16 cellular contexts compared by ENCODE assay signal in the genomic region with DNA sequence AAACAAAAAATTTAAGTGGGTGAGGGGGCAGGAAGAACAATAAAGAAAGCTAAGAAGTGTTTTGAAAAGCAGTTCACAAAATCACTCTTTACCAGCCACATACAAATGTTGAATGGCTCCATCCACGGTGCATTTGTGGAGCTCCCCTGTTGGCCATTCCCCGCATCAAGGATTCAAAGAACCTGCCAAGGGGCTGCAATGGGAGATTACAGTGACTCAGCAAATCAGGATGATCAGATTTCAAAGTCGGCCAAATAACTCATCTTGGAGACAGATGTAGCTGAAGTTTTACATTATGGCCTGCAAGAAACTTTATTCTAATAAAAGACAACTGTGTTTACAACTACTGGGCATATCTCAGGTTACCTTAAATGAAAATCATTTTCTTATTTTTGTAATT. TPM values are rescaled to one million over a fixed set of nuclear protein-coding genes. Genes with fewer than 3 reads are reported as not detected.
DNase-seq lines count a peak whose midpoint lies in the region; ATAC-seq and TF ChIP-seq lines count a peak whose summit lies in the region.
"Had no signal": no experiment of that assay in that cellular context is flagged by ENCODE, and none has a peak within 500 bp of the region (broad histone marks: within the 10 kb centered on the region; RNA-seq: fewer than 3 reads in every experiment).

No MANE protein-coding gene starts in this region.

- H3K36me3 ChIP-seq in A673 (ENCODE audit: insufficient read depth, low read length, poor library complexity, severe bottlenecking) (no peaks in the 10 kb centered on the region), SJCRH30 (no peaks in the 10 kb centered on the region)
- H3K36me3 ChIP-seq: left ventricle myocardium inferior, upper lobe of right lung had no signal

- no peak for TF ChIP-seq CTCF in A673 (conservative IDR thresholded peaks at IDR 0.05; ENCODE audit: low read depth, low read length)
- peak; percentile 36 for TF ChIP-seq CTCF in HFF-Myc (IDR thresholded peaks at IDR 0.05; ENCODE audit: low read depth, low read length, missing control alignments)

- H3K27ac ChIP-seq in A673 (ENCODE audit: low read depth, low read length, poor library complexity, severe bottlenecking): no peak overlapping the region
- no peak overlapping the region for H3K27ac ChIP-seq in SJCRH30
- H3K27ac ChIP-seq: left ventricle myocardium inferior, upper lobe of right lung had no signal

- CTCF ChIA-PET in A673 (lab: Charles Lee): no interaction called here

- H3K27me3 ChIP-seq in A673 (replicated peaks; ENCODE audit: insufficient read depth, low read depth, low read length, poor library complexity) (no peaks in the 10 kb centered on the region), SJCRH30 (0 out of 2 replicates have a peak, but pooled peaks cover 6% of the 10 kb centered on the region)
- H3K27me3 ChIP-seq: upper lobe of right lung had no signal

- BruUV-seq in A673 (replicated peaks; lab: Mats Ljungman, UMichigan): no TSS peak

- ATAC-seq in GM19463 (IDR thresholded peaks at IDR 0.05; ENCODE audit: unreplicated experiment) (no peak), GM18861 (IDR thresholded peaks at IDR 0.05; ENCODE audit: unreplicated experiment) (no peak), HG03342 (IDR thresholded peaks at IDR 0.05; ENCODE audit: unreplicated experiment) (no peak)
- ATAC-seq: upper lobe of right lung had no signal

- intact Hi-C loops in A673 (cut with micrococcal nuclease; ENCODE audit: unreplicated experiment): no loop called here

- DNase-seq in A673 (ENCODE audit: low spot score): peak; percentile 59
- peak; percentile 89 for DNase-seq in HFF-Myc (ENCODE audit: extremely low read depth, low read depth)
- peak; percentile 37 to 75 for DNase-seq in SJCRH30
- DNase-seq in fibroblast of the conjunctiva (ENCODE audit: low read depth): peak; percentile 53
- no peak for DNase-seq in ACHN
- DNase-seq: activated T-cell treated with anti-CD3 and anti-CD28 coated beads for 4 hours; DMS79; effector memory CD4-positive, alpha-beta T cell; left ventricle myocardium inferior; NCI-H2227 treated with DMSO at 0.1 percent for 48 hours; Right ventricle myocardium superior; stimulated activated CD8-positive, alpha-beta memory T cell treated with anti-CD3 and anti-CD28 coated beads, Interleukin-4, amount 100 ng/mL, for 48 hours; upper lobe of right lung had no signal

- H3K4me1 ChIP-seq in A673 (ENCODE audit: insufficient read depth, low read length, poor library complexity, severe bottlenecking) (peaks cover 11% of the 10 kb centered on the region), SJCRH30 (peaks cover 24% of the 10 kb centered on the region)
- H3K4me1 ChIP-seq: upper lobe of right lung had no signal

- in situ Hi-C loops in ACHN (cut with HindIII; ENCODE audit: low pct_ligation_motif_present, low pct_unique_long_range_greater_than_20kb, low sequenced_read_pairs): no loop called here

- no peaks in the 10 kb centered on the region for H3K9me3 ChIP-seq in A673 (ENCODE audit: low read depth, low read length, poor library complexity, severe bottlenecking)
- H3K9me3 ChIP-seq in SJCRH30 (replicated peaks): no peaks in the 10 kb centered on the region
- H3K9me3 ChIP-seq: left ventricle myocardium inferior, upper lobe of right lung had no signal

- H3K4me3 ChIP-seq in A673 (ENCODE audit: low read depth, low read length, poor library complexity, severe bottlenecking) (no peak overlapping the region), HFF-Myc (replicated peaks; ENCODE audit: low read depth, low read length) (no peak overlapping the region), SJCRH30 (no peak overlapping the region)
- H3K4me3 ChIP-seq: left ventricle myocardium inferior, upper lobe of right lung had no signal

- POLR2A ChIA-PET in A673 (lab: Charles Lee; ENCODE audit: low non-redundant PET): no interaction called here

RNA-seq across cellular contexts. Expression of a gene that starts 26.9 kb away (rescaled TPM):
- not detected in 2 replicates for total RNA-seq in A673 (2021)
- 0.03 and 0.34 TPM in 2 replicates for total RNA-seq in SJCRH30 (2014; rRNA removed; shearing (Covaris generic))

RNA-seq across cellular contexts. Expression of a gene that starts 27.4 kb away (rescaled TPM):
- total RNA-seq in A673 (2021): 0.11 TPM in 1 of 2 replicates, not detected in the other
- not detected in 2 replicates for total RNA-seq in SJCRH30 (2014; rRNA removed; shearing (Covaris generic))
